13 cellular contexts compared by ENCODE assay signal in the genomic region with DNA sequence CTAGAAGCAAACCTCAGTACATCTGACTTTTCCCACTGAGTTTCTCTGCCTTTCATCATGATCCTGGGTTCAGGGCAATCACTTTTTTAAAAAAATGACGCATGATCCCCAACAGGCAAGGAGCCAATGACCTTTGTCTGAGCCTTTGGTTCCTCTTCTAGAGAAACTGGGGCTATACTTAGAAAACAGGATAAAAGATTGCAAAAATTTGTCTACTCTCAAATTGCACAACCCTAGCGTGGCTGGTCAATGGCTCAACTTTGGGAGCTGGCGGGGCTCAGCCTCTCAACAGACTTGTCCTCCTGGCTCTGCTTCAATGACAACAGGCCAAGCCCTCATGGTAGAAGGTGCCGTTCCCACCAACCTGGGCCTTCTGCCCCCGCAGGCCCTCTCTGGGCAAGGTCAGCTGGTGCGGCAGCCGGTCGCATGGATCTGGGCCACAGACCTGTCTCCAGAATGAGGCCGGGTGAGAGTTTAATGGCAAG. TPM values are rescaled to one million over a fixed set of nuclear protein-coding genes. Genes with fewer than 3 reads are reported as not detected.
DNase-seq lines count a peak whose midpoint lies in the region; FAIRE-seq and TF ChIP-seq lines count a peak whose summit lies in the region.
"Had no signal": no experiment of that assay in that cellular context is flagged by ENCODE, and none has a peak within 500 bp of the region (broad histone marks: within the 10 kb centered on the region; RNA-seq: fewer than 3 reads in every experiment).

No MANE protein-coding gene starts in this region.

- H3K36me3 ChIP-seq in kidney (ENCODE audit: control insufficient read depth in 1 of 2, insufficient read depth in 2 of 2, low read length in 2 of 2) (no peaks in the 10 kb centered on the region), stomach (no peaks in the 10 kb centered on the region)

- H3K4me3 ChIP-seq in kidney (ENCODE audit: low read length in 2 of 2) (no peak overlapping the region), stomach (no peak overlapping the region)

- H3K27ac ChIP-seq in kidney (ENCODE audit: low read depth in 2 of 2, low read length in 2 of 2), result peak overlapping the region; percentile 44 to 48
- peak overlapping the region in 4 of 5 donors; percentile 47 to 76 (median 60) for H3K27ac ChIP-seq in stomach

- no peak for TF ChIP-seq POLR2A in stomach (IDR thresholded peaks at IDR 0.05)

- no peak for TF ChIP-seq EP300 in stomach (IDR thresholded peaks at IDR 0.05)

- intact Hi-C loops in kidney (cut with DNase I) (no loop called here), stomach (cut with DNase I; ENCODE audit: low total_unique reads) (no loop called here)

- no peaks in the 10 kb centered on the region for H3K9me3 ChIP-seq in kidney (ENCODE audit: control insufficient read depth in 1 of 2, low read length in 2 of 2)
- no peaks in the 10 kb centered on the region for H3K9me3 ChIP-seq in stomach

- FAIRE-seq in kidney (lab: Jason Lieb, UNC), result no peak
- FAIRE-seq: frontal cortex had no signal

- peaks cover 16 to 18% of the 10 kb centered on the region in 2 donors for H3K4me1 ChIP-seq in kidney (ENCODE audit: control insufficient read depth in 1 of 2, insufficient read depth in 1 of 2, low read depth in 1 of 2, low read length in 2 of 2)
- peaks cover 10 to 48% (median 12%) of the 10 kb centered on the region in 4 donors for H3K4me1 ChIP-seq in stomach

- H3K27me3 ChIP-seq in stomach, result peaks cover 0 to 52% (median 14%) of the 10 kb centered on the region in 3 donors

- TF ChIP-seq CTCF in kidney (IDR thresholded peaks at IDR 0.05; ENCODE audit: borderline replicate concordance, extremely low read depth, insufficient read depth) (no peak), stomach (IDR thresholded peaks at IDR 0.05) (no peak)

- H3K9ac ChIP-seq in kidney (ENCODE audit: low read length in 2 of 2), result no peak overlapping the region

- DNase-seq in Kasumi-1 (lab: John Stamatoyannopoulos, UW) (peak; percentile 47 to 58), cerebellar nuclear complex (lab: John Stamatoyannopoulos, UW) (peak; percentile 64 to 90), kidney (peak; percentile 83), stomach (peak; percentile 35), NCI-H2196 (lab: John Stamatoyannopoulos, UW; ENCODE audit: unreplicated experiment) (no peak)
- DNase-seq in stimulated activated CD4-positive, alpha-beta T cell treated with anti-CD3 and anti-CD28 coated beads, Interleukin-12 subunit alpha, Interleukin-12 subunit beta, amount 100 ng/mL, for 4 hours, result no peak
- no peak for DNase-seq in activated CD8-positive, alpha-beta memory T cell treated with anti-CD3 and anti-CD28 coated beads, Interleukin-2, amount 50 U/mL, for 48 hours
- DNase-seq in stimulated activated CD8-positive, alpha-beta memory T cell treated with anti-CD3 and anti-CD28 coated beads, Interleukin-4, amount 100 ng/mL, for 48 hours, result no peak
- DNase-seq: activated naive CD8-positive, alpha-beta T cell treated with anti-CD3 and anti-CD28 coated beads, Interleukin-2, amount 10 ng/mL, durations not matched to agents 7 days and 5 days; IMR-90; NCI-H526; occipital lobe had no signal

- WGBS in stomach, 5 donors, result 78 to 87% (median 84%) methylated on average over 5 to 9 of the region's 9 CpGs

RNA-seq across cellular contexts. Expression of gene PDYN, which starts 48.7 kb away (rescaled TPM):
- total RNA-seq in kidney, result not detected
- polyA plus RNA-seq in kidney (ENCODE audit: insufficient read depth, low read depth, low replicate concordance), result not detected
- total RNA-seq in stomach, result not detected
- not detected for polyA plus RNA-seq in stomach
- total RNA-seq: activated naive CD8-positive, alpha-beta T cell treated with anti-CD3 and anti-CD28 coated beads, Interleukin-2, amount 10 ng/mL, durations not matched to agents 7 days and 5 days; IMR-90; occipital lobe had no signal
- polyA plus RNA-seq: IMR-90 had no signal

RNA-seq across cellular contexts. Expression of gene SIRPA, which starts 50.0 kb away (rescaled TPM):
- total RNA-seq in kidney, result 46.6 TPM
- 24.7 TPM for polyA plus RNA-seq in kidney (ENCODE audit: insufficient read depth, low read depth, low replicate concordance)
- total RNA-seq in stomach, result 10 to 100 TPM in 1 of 5 donors, 1 to 10 TPM in 3, under 1 TPM in 1; 0.29 to 35.5 (median 8.8) TPM
- 1 to 10 TPM; 5.7 to 8.5 (median 7.0) TPM for polyA plus RNA-seq in stomach

Comparison
In these comparisons a context has a peak if more than half of its experiments do, and no peak if none do; other contexts are left out.
1. DNase-seq: peak in Kasumi-1 (2 of 2), cerebellar nuclear complex (2 of 2), kidney (single experiment) and stomach (single experiment); none in stimulated activated CD4-positive, alpha-beta T cell treated with anti-CD3 and anti-CD28 coated beads, Interleukin-12 subunit alpha, Interleukin-12 subunit beta, amount 100 ng/mL, for 4 hours (single experiment), activated CD8-positive, alpha-beta memory T cell treated with anti-CD3 and anti-CD28 coated beads, Interleukin-2, amount 50 U/mL, for 48 hours (single experiment), NCI-H2196 (single experiment) and stimulated activated CD8-positive, alpha-beta memory T cell treated with anti-CD3 and anti-CD28 coated beads, Interleukin-4, amount 100 ng/mL, for 48 hours (single experiment).